In the genomic region with DNA sequence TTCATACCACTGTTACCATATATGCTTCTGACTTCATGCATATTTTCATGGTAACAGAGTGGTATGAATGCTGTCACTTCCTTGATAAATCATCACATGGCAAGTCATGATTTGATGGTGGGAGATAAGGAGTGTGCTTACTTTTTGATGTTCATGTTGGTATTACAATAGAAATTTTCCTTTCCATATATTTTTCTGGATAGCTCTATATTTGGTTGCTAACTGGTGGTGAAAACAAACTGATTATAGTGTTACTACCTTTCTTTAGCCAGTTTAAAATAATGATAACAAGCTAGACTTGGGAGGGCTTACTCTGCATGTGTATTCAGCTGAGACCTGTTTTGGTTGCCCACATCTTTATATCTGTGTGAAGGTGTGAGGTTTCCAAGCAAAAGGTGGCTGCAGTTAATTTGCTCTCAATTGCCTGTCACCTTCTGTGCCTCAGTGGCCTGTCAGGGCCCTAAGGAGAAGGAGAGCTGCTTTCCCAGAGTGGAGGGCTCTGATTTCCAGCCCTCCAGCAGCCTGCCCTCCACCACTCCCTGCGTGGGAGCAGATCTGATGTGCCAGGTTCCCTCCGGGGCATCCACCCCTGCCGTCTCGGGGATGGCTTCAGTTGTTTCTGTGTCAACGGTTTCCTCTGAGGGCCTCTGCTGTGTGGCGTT, we compare ENCODE assay signal across 13 cellular contexts.
DNase-seq lines count a peak whose midpoint lies in the region; ATAC-seq and TF ChIP-seq lines count a peak whose summit lies in the region.
"Had no signal": no experiment of that assay in that cellular context is flagged by ENCODE, and none has a peak within 500 bp of the region (broad histone marks: within the 10 kb centered on the region; RNA-seq: fewer than 3 reads in every experiment).

No MANE protein-coding gene starts in this region.

- H3K27me3 Mint-ChIP-seq in activated T-cell treated with anti-CD3 and anti-CD28 coated beads, Interleukin-2, amount 50 U/mL, for 72 hours (ENCODE audit: low read depth) = no peaks in the 10 kb centered on the region

- no peak overlapping the region for H3K4me3 ChIP-seq in SK-N-SH (ENCODE audit: low read depth in 2 of 2, low read length in 1 of 2)
- H3K4me3 ChIP-seq: neural progenitor cell, transverse colon had no signal

- ATAC-seq in SK-N-SH treated with all-trans-retinoic acid at 6 μM for 48 hours = no peak
- peak; percentile 68 for ATAC-seq in activated T-cell treated with anti-CD3 and anti-CD28 coated beads, Interleukin-2, amount 50 U/mL, for 72 hours (replicated peaks in 1 of 2)

- no peaks in the 10 kb centered on the region; the same call in 1 of the 2 replicates for H3K79me2 ChIP-seq in SK-N-SH (ENCODE audit: insufficient read depth)

- WGBS in SK-N-SH (ENCODE audit: low lambda C conversion rate) = 100% methylated on average over 2 of the region's 6 CpGs

- peak overlapping the region; percentile 92 for H3K27ac Mint-ChIP-seq in activated T-cell treated with anti-CD3 and anti-CD28 coated beads, Interleukin-2, amount 50 U/mL, for 72 hours
- H3K27ac Mint-ChIP-seq: neural progenitor cell had no signal

- H3K36me3 Mint-ChIP-seq in activated T-cell treated with anti-CD3 and anti-CD28 coated beads, Interleukin-2, amount 50 U/mL, for 72 hours (ENCODE audit: insufficient read depth in 2 of 2) = peaks cover 0 to 1% of the 10 kb centered on the region in 2 donors
- H3K36me3 Mint-ChIP-seq: neural progenitor cell had no signal

- no peaks in the 10 kb centered on the region for H3K36me3 ChIP-seq in SK-N-SH (replicated peaks in 1 of 2; ENCODE audit: control insufficient read depth in 1 of 2, insufficient read depth in 2 of 2, low read length in 1 of 2)
- H3K36me3 ChIP-seq: neural progenitor cell, transverse colon had no signal

- POLR2A ChIA-PET in SK-N-SH (lab: Yijun Ruan, JAX) = interaction anchor here (0.5 kb wide), 1 partner anchor 9 kb away, joined by 3 read pairs; no protein-coding TSS in a partner anchor

- H3F3A ChIP-seq in SK-N-SH (replicated peaks; ENCODE audit: insufficient read depth) = peaks cover 27% of the 10 kb centered on the region

- no peaks in the 10 kb centered on the region for H3K27me3 ChIP-seq in SK-N-SH (ENCODE audit: insufficient read depth)
- H3K27me3 ChIP-seq: neural progenitor cell, transverse colon had no signal

- H3K4me1 Mint-ChIP-seq in activated T-cell treated with anti-CD3 and anti-CD28 coated beads, Interleukin-2, amount 50 U/mL, for 72 hours (ENCODE audit: low read depth) = peaks cover 64% of the 10 kb centered on the region

- no peak for DNase-seq in SK-N-SH
- no peak for DNase-seq in activated T-cell treated with anti-CD3 and anti-CD28 coated beads, Interleukin-2, amount 50 U/mL, for 72 hours
- DNase-seq in iris pigment epithelial cell (ENCODE audit: low read depth) = peak; percentile 73
- peak; percentile 11 to 17 for DNase-seq in stimulated activated CD8-positive, alpha-beta memory T cell treated with anti-CD3 and anti-CD28 coated beads, Interleukin-7, amount 100 ng/mL, for 4 hours (ENCODE audit: low read depth in 2 of 2)
- DNase-seq in AG20443 (ENCODE audit: low spot score) = no peak
- DNase-seq in NCI-H1048 (lab: John Stamatoyannopoulos, UW) = no peak
- DNase-seq in NCI-H2171 (lab: John Stamatoyannopoulos, UW) = no peak
- DNase-seq: DMS79, NCI-H187, transverse colon had no signal

- CTCF ChIA-PET in SK-N-SH (lab: Yijun Ruan, JAX) = no interaction called here

- H3K4me2 ChIP-seq in SK-N-SH = no peak overlapping the region
- H3K4me2 ChIP-seq: neural progenitor cell had no signal

- H3K9me2 ChIP-seq in SK-N-SH = no peaks in the 10 kb centered on the region

- TF ChIP-seq EP300 in SK-N-SH (IDR thresholded peaks at IDR 0.05; ENCODE audit: borderline replicate concordance in 1 of 2, low read depth in 1 of 2, low read length in 1 of 2) = no peak

- peak overlapping the region in 1 of 2 experiments; percentile 67; a peak in 2 of 4 replicates for H3K27ac ChIP-seq in SK-N-SH (ENCODE audit: low read depth in 2 of 2, low read length in 1 of 2)
- H3K27ac ChIP-seq: 22Rv1, neural progenitor cell had no signal

- no peaks in the 10 kb centered on the region for H4K20me1 ChIP-seq in SK-N-SH (ENCODE audit: insufficient read depth)

- H3K9me3 Mint-ChIP-seq in activated T-cell treated with anti-CD3 and anti-CD28 coated beads, Interleukin-2, amount 50 U/mL, for 72 hours = peaks cover 0 to 5% of the 10 kb centered on the region in 2 donors
- H3K9me3 Mint-ChIP-seq: neural progenitor cell had no signal

- H3K9me3 ChIP-seq in SK-N-SH = no peaks in the 10 kb centered on the region
- H3K9me3 ChIP-seq: transverse colon had no signal

- no peak for TF ChIP-seq CTCF in SK-N-SH (IDR thresholded peaks at IDR 0.05)

- peak overlapping the region; percentile 22 to 75 for H3K4me3 Mint-ChIP-seq in activated T-cell treated with anti-CD3 and anti-CD28 coated beads, Interleukin-2, amount 50 U/mL, for 72 hours
- H3K4me3 Mint-ChIP-seq: neural progenitor cell had no signal

- no peak for TF ChIP-seq RAD21 in SK-N-SH (IDR thresholded peaks at IDR 0.05; ENCODE audit: low read length)

- peaks cover under 1 to 21% of the 10 kb centered on the region in 2 experiments; a peak in 2 of 4 replicates for H3K4me1 ChIP-seq in SK-N-SH (ENCODE audit: control insufficient read depth in 1 of 2, insufficient read depth in 2 of 2, low read depth in 1 of 2, low read length in 1 of 2)

- H3K9ac ChIP-seq in SK-N-SH = no peak overlapping the region
- H3K9ac ChIP-seq: neural progenitor cell had no signal

- no peak overlapping the region for H2AFZ ChIP-seq in SK-N-SH (ENCODE audit: low read depth)
- H2AFZ ChIP-seq: neural progenitor cell had no signal

TF ChIP-seq in SK-N-SH, 30 proteins besides CTCF, POLR2A, EP300 and RAD21 (continues in another document):
- TF ChIP-seq SMC3 (IDR thresholded peaks at IDR 0.05; ENCODE audit: low read depth, low read length) = no peak
- peak; percentile 33; the same call in 1 of the 2 replicates for TF ChIP-seq TCF12 (IDR thresholded peaks at IDR 0.05)
- TF ChIP-seq, protein P1, sequence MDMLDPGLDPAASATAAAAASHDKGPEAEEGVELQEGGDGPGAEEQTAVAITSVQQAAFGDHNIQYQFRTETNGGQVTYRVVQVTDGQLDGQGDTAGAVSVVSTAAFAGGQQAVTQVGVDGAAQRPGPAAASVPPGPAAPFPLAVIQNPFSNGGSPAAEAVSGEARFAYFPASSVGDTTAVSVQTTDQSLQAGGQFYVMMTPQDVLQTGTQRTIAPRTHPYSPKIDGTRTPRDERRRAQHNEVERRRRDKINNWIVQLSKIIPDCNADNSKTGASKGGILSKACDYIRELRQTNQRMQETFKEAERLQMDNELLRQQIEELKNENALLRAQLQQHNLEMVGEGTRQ (IDR thresholded peaks at IDR 0.05; ENCODE audit: borderline replicate concordance, low read depth, low read length) = no peak
- TF ChIP-seq MXI1 (IDR thresholded peaks at IDR 0.05; ENCODE audit: low read depth, low read length) = no peak
- no peak for TF ChIP-seq YY1 (IDR thresholded peaks at IDR 0.05; ENCODE audit: low read depth)
- TF ChIP-seq, protein P2, sequence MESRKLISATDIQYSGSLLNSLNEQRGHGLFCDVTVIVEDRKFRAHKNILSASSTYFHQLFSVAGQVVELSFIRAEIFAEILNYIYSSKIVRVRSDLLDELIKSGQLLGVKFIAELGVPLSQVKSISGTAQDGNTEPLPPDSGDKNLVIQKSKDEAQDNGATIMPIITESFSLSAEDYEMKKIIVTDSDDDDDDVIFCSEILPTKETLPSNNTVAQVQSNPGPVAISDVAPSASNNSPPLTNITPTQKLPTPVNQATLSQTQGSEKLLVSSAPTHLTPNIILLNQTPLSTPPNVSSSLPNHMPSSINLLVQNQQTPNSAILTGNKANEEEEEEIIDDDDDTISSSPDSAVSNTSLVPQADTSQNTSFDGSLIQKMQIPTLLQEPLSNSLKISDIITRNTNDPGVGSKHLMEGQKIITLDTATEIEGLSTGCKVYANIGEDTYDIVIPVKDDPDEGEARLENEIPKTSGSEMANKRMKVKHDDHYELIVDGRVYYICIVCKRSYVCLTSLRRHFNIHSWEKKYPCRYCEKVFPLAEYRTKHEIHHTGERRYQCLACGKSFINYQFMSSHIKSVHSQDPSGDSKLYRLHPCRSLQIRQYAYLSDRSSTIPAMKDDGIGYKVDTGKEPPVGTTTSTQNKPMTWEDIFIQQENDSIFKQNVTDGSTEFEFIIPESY (IDR thresholded peaks at IDR 0.05; ENCODE audit: borderline replicate concordance, low read depth) = no peak

TF ChIP-seq in SK-N-SH treated with all-trans-retinoic acid at 6 μM for 48 hours, 23 proteins besides CTCF, POLR2A, EP300 and RAD21 (continues in another document):
- TF ChIP-seq CSDC2 (CRISPR knock-in tag; IDR thresholded peaks at IDR 0.05) = no peak
- no peak for TF ChIP-seq ZC3H10 (CRISPR knock-in tag; IDR thresholded peaks at IDR 0.05)
- no peak for TF ChIP-seq ARNTL (CRISPR knock-in tag; IDR thresholded peaks at IDR 0.05; ENCODE audit: borderline replicate concordance, low read depth)
- TF ChIP-seq, protein P3, sequence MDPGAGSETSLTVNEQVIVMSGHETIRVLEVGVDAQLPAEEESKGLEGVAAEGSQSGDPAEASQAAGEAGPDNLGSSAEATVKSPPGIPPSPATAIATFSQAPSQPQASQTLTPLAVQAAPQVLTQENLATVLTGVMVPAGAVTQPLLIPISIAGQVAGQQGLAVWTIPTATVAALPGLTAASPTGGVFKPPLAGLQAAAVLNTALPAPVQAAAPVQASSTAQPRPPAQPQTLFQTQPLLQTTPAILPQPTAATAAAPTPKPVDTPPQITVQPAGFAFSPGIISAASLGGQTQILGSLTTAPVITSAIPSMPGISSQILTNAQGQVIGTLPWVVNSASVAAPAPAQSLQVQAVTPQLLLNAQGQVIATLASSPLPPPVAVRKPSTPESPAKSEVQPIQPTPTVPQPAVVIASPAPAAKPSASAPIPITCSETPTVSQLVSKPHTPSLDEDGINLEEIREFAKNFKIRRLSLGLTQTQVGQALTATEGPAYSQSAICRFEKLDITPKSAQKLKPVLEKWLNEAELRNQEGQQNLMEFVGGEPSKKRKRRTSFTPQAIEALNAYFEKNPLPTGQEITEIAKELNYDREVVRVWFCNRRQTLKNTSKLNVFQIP (CRISPR knock-in tag; IDR thresholded peaks at IDR 0.05; ENCODE audit: borderline replicate concordance, low read depth) = no peak

Comparison
In these comparisons a context has a peak if more than half of its experiments do, and no peak if none do; other contexts are left out.
1. DNase-seq: peak in iris pigment epithelial cell (single experiment) and stimulated activated CD8-positive, alpha-beta memory T cell treated with anti-CD3 and anti-CD28 coated beads, Interleukin-7, amount 100 ng/mL, for 4 hours (2 of 2); none in SK-N-SH (single experiment), activated T-cell treated with anti-CD3 and anti-CD28 coated beads, Interleukin-2, amount 50 U/mL, for 72 hours (0 of 2), AG20443 (single experiment), NCI-H1048 (single experiment) and NCI-H2171 (single experiment).